9 cellular contexts compared by ENCODE assay signal in the genomic region with DNA sequence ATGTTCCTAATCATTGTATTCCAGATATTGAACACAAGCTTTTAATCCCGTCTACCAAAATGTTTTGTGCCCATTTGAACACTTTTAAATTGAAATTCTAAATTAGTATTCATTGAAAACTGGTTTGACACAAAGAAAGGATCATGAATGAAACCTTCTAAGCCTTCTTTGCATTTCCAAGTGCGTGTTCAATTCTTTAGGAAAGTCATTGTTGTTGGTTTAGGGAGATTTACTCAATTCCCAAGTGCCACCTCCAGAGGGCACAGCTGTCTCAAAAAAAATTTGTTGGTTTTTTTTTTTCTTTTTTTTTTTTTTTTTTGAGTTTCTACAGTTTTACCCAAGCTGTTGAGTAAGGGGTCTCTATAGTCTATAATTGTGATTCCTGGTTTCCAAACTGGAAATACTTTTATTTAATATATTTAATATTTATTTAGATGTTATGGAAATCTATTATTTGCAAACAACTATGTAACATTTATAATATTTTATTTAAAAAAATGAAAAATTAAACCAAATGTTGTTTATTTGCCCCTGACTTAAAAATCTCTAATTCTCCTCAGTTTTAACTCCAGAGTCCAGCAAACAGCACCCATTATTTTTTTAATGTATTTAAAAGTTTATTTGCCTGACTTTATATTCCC.
A peak's percentile ranks its signal among the peaks of the same experiment; 100 is the strongest.
DNase-seq lines count a peak whose midpoint lies in the region; ATAC-seq and FAIRE-seq lines count a peak whose summit lies in the region.
"Had no signal": no experiment of that assay in that cellular context is flagged by ENCODE, and none has a peak within 500 bp of the region (broad histone marks: within the 10 kb centered on the region; RNA-seq: fewer than 3 reads in every experiment).

No MANE protein-coding gene starts in this region.

- no peak for FAIRE-seq in urothelium cell line (lab: Jason Lieb, UNC)

- DNase-seq in SIG-M5 treated with dmso at 0.1 percent for 504 hours (lab: John Stamatoyannopoulos, UW; ENCODE audit: unreplicated experiment) (peak; percentile 33), SIG-M5 (lab: John Stamatoyannopoulos, UW) (no peak), LHCN-M2 (ENCODE audit: low read depth) (peak; percentile 30), SW480 (ENCODE audit: low spot score) (peak; percentile 15), glomerular visceral epithelial cell (ENCODE audit: extremely low spot score) (peak; percentile 21), urothelium cell line (ENCODE audit: low spot score) (peak; percentile 27)
- DNase-seq in stimulated activated naive CD4-positive, alpha-beta T cell treated with Interleukin-2 at 50 U/mL for 16 hours (lab: John Stamatoyannopoulos, UW): no peak
- DNase-seq: activated naive CD8-positive, alpha-beta T cell treated with anti-CD3 and anti-CD28 coated beads, Interleukin-2, amount 10 ng/mL, durations not matched to agents 7 days and 5 days had no signal

- ATAC-seq in GM21381 (IDR thresholded peaks at IDR 0.05; ENCODE audit: unreplicated experiment): no peak

Comparison
In these comparisons a context has a peak if more than half of its experiments do, and no peak if none do; other contexts are left out.
1. DNase-seq: peak in SIG-M5 treated with dmso at 0.1 percent for 504 hours (single experiment), LHCN-M2 (single experiment), SW480 (single experiment), glomerular visceral epithelial cell (single experiment) and urothelium cell line (single experiment); none in SIG-M5 (single experiment) and stimulated activated naive CD4-positive, alpha-beta T cell treated with Interleukin-2 at 50 U/mL for 16 hours (single experiment).